ENCODE assay signal across 1 cellular context in the genomic region with DNA sequence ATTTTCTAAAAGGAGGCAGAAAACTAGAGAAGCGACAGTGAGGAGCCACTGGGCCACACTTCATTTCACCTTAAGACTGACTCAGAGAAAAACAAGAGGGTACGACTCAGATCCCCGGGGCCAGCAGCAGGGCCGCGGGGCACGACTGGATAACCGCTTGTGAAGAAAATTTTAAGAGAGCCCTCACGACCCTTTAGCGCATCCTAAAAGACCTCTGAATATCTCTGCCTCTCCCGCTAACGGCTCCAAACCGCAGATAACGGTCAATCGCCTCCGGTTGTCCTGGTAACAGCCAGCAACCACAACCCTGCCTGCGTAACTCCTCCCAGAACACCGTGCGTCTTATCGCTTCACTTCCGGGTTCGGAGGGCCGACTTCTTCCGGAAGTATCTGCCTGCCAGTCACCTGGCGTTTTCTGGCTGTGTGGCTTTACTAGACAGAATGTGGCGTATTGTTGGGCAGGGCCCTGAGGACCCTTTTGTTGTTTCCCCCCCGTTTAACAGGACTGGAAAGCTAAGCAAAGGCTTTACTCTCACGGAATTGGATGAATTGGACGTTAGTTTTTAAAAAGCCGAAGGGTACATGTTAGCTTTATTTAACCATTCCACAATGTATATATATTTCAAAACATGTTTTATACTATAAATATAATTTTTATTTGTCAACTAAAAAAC.
A peak's percentile ranks its signal among the peaks of the same experiment; 100 is the strongest.
TF ChIP-seq lines count a peak whose summit lies in the region.

No MANE protein-coding gene starts in this region.

TF ChIP-seq in K562, 482 proteins besides CTCF, POLR2A, EP300 and RAD21 (continued from another document and continues in another):
- TF ChIP-seq TCF3 (CRISPR knock-in tag; IDR thresholded peaks at IDR 0.05) (peak; percentile 47), PCBP2 (IDR thresholded peaks at IDR 0.05; ENCODE audit: low read depth, low read length, poor library complexity, severe bottlenecking) (no peak), PPARD (CRISPR knock-in tag; IDR thresholded peaks at IDR 0.05) (no peak), GABPB2 (CRISPR knock-in tag; conservative IDR thresholded peaks at IDR 0.05) (no peak), ARID1B (IDR thresholded peaks at IDR 0.05) (peak; percentile 63), ZFP36 (IDR thresholded peaks at IDR 0.05; ENCODE audit: low read depth, low read length, partially characterized antibody) (no peak), TEAD4 (IDR thresholded peaks at IDR 0.05; ENCODE audit: low read length) (no peak), TEAD4 (CRISPR knock-in tag; IDR thresholded peaks at IDR 0.05; ENCODE audit: borderline replicate concordance) (no peak), ESRRA (IDR thresholded peaks at IDR 0.05; ENCODE audit: borderline replicate concordance, low read depth) (peak; percentile 99), ZNF79 (CRISPR knock-in tag; IDR thresholded peaks at IDR 0.05; ENCODE audit: low read depth) (no peak), COPS2 (conservative IDR thresholded peaks at IDR 0.05) (no peak), MTA3 (IDR thresholded peaks at IDR 0.05; ENCODE audit: borderline replicate concordance) (peak; percentile 78), POLR2AphosphoS2 (IDR thresholded peaks at IDR 0.05; ENCODE audit: low read length) (peak; percentile 84; the same call in 1 of the 2 replicates), CBFA2T3 (IDR thresholded peaks at IDR 0.05) (0 out of 2 replicates have a peak, but pooled peaks have one; percentile 29), TAF15 (IDR thresholded peaks at IDR 0.05; ENCODE audit: low read depth, low read length) (no peak), TAL1 (IDR thresholded peaks at IDR 0.05) (no peak), OTX1 (CRISPR knock-in tag; IDR thresholded peaks at IDR 0.05) (no peak), NFIC (IDR thresholded peaks at IDR 0.05) (0 out of 2 replicates have a peak, but pooled peaks have one; percentile 24), BMI1 (IDR thresholded peaks at IDR 0.05; ENCODE audit: low read length) (peak; percentile 82), ZNF583 (CRISPR knock-in tag; IDR thresholded peaks at IDR 0.05) (no peak), ZNF445 (CRISPR knock-in tag; IDR thresholded peaks at IDR 0.05; ENCODE audit: low read depth) (no peak), ZNF263 (CRISPR knock-in tag; IDR thresholded peaks at IDR 0.05; ENCODE audit: borderline replicate concordance) (no peak), NUFIP1 (IDR thresholded peaks at IDR 0.05; ENCODE audit: partially characterized antibody) (no peak), TAF1 (IDR thresholded peaks at IDR 0.05; ENCODE audit: control insufficient read depth, extremely low read depth, insufficient read depth, low read length, severe bottlenecking) (peak; percentile 96)
- TF ChIP-seq, protein P1, sequence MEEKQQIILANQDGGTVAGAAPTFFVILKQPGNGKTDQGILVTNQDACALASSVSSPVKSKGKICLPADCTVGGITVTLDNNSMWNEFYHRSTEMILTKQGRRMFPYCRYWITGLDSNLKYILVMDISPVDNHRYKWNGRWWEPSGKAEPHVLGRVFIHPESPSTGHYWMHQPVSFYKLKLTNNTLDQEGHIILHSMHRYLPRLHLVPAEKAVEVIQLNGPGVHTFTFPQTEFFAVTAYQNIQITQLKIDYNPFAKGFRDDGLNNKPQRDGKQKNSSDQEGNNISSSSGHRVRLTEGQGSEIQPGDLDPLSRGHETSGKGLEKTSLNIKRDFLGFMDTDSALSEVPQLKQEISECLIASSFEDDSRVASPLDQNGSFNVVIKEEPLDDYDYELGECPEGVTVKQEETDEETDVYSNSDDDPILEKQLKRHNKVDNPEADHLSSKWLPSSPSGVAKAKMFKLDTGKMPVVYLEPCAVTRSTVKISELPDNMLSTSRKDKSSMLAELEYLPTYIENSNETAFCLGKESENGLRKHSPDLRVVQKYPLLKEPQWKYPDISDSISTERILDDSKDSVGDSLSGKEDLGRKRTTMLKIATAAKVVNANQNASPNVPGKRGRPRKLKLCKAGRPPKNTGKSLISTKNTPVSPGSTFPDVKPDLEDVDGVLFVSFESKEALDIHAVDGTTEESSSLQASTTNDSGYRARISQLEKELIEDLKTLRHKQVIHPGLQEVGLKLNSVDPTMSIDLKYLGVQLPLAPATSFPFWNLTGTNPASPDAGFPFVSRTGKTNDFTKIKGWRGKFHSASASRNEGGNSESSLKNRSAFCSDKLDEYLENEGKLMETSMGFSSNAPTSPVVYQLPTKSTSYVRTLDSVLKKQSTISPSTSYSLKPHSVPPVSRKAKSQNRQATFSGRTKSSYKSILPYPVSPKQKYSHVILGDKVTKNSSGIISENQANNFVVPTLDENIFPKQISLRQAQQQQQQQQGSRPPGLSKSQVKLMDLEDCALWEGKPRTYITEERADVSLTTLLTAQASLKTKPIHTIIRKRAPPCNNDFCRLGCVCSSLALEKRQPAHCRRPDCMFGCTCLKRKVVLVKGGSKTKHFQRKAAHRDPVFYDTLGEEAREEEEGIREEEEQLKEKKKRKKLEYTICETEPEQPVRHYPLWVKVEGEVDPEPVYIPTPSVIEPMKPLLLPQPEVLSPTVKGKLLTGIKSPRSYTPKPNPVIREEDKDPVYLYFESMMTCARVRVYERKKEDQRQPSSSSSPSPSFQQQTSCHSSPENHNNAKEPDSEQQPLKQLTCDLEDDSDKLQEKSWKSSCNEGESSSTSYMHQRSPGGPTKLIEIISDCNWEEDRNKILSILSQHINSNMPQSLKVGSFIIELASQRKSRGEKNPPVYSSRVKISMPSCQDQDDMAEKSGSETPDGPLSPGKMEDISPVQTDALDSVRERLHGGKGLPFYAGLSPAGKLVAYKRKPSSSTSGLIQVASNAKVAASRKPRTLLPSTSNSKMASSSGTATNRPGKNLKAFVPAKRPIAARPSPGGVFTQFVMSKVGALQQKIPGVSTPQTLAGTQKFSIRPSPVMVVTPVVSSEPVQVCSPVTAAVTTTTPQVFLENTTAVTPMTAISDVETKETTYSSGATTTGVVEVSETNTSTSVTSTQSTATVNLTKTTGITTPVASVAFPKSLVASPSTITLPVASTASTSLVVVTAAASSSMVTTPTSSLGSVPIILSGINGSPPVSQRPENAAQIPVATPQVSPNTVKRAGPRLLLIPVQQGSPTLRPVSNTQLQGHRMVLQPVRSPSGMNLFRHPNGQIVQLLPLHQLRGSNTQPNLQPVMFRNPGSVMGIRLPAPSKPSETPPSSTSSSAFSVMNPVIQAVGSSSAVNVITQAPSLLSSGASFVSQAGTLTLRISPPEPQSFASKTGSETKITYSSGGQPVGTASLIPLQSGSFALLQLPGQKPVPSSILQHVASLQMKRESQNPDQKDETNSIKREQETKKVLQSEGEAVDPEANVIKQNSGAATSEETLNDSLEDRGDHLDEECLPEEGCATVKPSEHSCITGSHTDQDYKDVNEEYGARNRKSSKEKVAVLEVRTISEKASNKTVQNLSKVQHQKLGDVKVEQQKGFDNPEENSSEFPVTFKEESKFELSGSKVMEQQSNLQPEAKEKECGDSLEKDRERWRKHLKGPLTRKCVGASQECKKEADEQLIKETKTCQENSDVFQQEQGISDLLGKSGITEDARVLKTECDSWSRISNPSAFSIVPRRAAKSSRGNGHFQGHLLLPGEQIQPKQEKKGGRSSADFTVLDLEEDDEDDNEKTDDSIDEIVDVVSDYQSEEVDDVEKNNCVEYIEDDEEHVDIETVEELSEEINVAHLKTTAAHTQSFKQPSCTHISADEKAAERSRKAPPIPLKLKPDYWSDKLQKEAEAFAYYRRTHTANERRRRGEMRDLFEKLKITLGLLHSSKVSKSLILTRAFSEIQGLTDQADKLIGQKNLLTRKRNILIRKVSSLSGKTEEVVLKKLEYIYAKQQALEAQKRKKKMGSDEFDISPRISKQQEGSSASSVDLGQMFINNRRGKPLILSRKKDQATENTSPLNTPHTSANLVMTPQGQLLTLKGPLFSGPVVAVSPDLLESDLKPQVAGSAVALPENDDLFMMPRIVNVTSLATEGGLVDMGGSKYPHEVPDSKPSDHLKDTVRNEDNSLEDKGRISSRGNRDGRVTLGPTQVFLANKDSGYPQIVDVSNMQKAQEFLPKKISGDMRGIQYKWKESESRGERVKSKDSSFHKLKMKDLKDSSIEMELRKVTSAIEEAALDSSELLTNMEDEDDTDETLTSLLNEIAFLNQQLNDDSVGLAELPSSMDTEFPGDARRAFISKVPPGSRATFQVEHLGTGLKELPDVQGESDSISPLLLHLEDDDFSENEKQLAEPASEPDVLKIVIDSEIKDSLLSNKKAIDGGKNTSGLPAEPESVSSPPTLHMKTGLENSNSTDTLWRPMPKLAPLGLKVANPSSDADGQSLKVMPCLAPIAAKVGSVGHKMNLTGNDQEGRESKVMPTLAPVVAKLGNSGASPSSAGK (IDR thresholded peaks at IDR 0.05): peak; percentile 50
- TF ChIP-seq, protein P2, sequence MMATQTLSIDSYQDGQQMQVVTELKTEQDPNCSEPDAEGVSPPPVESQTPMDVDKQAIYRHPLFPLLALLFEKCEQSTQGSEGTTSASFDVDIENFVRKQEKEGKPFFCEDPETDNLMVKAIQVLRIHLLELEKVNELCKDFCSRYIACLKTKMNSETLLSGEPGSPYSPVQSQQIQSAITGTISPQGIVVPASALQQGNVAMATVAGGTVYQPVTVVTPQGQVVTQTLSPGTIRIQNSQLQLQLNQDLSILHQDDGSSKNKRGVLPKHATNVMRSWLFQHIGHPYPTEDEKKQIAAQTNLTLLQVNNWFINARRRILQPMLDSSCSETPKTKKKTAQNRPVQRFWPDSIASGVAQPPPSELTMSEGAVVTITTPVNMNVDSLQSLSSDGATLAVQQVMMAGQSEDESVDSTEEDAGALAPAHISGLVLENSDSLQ (IDR thresholded peaks at IDR 0.05): peak; percentile 97
- TF ChIP-seq, protein P3, sequence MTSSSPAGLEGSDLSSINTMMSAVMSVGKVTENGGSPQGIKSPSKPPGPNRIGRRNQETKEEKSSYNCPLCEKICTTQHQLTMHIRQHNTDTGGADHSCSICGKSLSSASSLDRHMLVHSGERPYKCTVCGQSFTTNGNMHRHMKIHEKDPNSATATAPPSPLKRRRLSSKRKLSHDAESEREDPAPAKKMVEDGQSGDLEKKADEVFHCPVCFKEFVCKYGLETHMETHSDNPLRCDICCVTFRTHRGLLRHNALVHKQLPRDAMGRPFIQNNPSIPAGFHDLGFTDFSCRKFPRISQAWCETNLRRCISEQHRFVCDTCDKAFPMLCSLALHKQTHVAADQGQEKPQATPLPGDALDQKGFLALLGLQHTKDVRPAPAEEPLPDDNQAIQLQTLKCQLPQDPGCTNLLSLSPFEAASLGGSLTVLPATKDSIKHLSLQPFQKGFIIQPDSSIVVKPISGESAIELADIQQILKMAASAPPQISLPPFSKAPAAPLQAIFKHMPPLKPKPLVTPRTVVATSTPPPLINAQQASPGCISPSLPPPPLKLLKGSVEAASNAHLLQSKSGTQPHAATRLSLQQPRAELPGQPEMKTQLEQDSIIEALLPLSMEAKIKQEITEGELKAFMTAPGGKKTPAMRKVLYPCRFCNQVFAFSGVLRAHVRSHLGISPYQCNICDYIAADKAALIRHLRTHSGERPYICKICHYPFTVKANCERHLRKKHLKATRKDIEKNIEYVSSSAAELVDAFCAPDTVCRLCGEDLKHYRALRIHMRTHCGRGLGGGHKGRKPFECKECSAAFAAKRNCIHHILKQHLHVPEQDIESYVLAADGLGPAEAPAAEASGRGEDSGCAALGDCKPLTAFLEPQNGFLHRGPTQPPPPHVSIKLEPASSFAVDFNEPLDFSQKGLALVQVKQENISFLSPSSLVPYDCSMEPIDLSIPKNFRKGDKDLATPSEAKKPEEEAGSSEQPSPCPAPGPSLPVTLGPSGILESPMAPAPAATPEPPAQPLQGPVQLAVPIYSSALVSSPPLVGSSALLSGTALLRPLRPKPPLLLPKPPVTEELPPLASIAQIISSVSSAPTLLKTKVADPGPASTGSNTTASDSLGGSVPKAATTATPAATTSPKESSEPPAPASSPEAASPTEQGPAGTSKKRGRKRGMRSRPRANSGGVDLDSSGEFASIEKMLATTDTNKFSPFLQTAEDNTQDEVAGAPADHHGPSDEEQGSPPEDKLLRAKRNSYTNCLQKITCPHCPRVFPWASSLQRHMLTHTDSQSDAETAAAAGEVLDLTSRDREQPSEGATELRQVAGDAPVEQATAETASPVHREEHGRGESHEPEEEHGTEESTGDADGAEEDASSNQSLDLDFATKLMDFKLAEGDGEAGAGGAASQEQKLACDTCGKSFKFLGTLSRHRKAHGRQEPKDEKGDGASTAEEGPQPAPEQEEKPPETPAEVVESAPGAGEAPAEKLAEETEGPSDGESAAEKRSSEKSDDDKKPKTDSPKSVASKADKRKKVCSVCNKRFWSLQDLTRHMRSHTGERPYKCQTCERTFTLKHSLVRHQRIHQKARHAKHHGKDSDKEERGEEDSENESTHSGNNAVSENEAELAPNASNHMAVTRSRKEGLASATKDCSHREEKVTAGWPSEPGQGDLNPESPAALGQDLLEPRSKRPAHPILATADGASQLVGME (CRISPR knock-in tag; IDR thresholded peaks at IDR 0.05): 0 out of 2 replicates have a peak, but pooled peaks have one; percentile 46
- TF ChIP-seq, protein P4, sequence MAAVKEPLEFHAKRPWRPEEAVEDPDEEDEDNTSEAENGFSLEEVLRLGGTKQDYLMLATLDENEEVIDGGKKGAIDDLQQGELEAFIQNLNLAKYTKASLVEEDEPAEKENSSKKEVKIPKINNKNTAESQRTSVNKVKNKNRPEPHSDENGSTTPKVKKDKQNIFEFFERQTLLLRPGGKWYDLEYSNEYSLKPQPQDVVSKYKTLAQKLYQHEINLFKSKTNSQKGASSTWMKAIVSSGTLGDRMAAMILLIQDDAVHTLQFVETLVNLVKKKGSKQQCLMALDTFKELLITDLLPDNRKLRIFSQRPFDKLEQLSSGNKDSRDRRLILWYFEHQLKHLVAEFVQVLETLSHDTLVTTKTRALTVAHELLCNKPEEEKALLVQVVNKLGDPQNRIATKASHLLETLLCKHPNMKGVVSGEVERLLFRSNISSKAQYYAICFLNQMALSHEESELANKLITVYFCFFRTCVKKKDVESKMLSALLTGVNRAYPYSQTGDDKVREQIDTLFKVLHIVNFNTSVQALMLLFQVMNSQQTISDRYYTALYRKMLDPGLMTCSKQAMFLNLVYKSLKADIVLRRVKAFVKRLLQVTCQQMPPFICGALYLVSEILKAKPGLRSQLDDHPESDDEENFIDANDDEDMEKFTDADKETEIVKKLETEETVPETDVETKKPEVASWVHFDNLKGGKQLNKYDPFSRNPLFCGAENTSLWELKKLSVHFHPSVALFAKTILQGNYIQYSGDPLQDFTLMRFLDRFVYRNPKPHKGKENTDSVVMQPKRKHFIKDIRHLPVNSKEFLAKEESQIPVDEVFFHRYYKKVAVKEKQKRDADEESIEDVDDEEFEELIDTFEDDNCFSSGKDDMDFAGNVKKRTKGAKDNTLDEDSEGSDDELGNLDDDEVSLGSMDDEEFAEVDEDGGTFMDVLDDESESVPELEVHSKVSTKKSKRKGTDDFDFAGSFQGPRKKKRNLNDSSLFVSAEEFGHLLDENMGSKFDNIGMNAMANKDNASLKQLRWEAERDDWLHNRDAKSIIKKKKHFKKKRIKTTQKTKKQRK (IDR thresholded peaks at IDR 0.05; ENCODE audit: borderline replicate concordance, low read depth, low read length): no peak
